ENCODE assay signal across 10 cellular contexts in genomic region chr1:156707486-156708244, GRCh38. TPM values are rescaled to one million over a fixed set of nuclear protein-coding genes. Genes with fewer than 3 reads are reported as not detected.
DNase-seq lines count a peak whose midpoint lies in the region; ATAC-seq lines count a peak whose summit lies in the region.
"Had no signal": no experiment of that assay in that cellular context is flagged by ENCODE, and none has a peak within 500 bp of the region (broad histone marks: within the 10 kb centered on the region; RNA-seq: fewer than 3 reads in every experiment).

No MANE protein-coding gene starts in this region.

- 2% methylated on average over 6 of the region's 6 CpGs for WGBS in HUES64
- no CpG with 5 or more reads among the region's 6 CpGs for WGBS in iPS DF 6.9 (ENCODE audit: insufficient coverage, insufficient read length)

- ATAC-seq in HG02610 (IDR thresholded peaks at IDR 0.05; ENCODE audit: unreplicated experiment) (no peak), HG02588 (IDR thresholded peaks at IDR 0.05; ENCODE audit: unreplicated experiment) (no peak), GM21390 (IDR thresholded peaks at IDR 0.05; ENCODE audit: unreplicated experiment) (no peak)

- DNase-seq in AG08395 (ENCODE audit: low spot score) (peak; percentile 74), iPS DF 6.9 (ENCODE audit: low read depth, low spot score) (no peak)
- DNase-seq: stimulated activated CD4-positive, alpha-beta T cell treated with anti-CD3 and anti-CD28 coated beads, Interleukin-4, amount 100 ng/mL, for 1 hour had no signal

- H3K4me3 ChIP-seq in HUES64 (ENCODE audit: low read length) (peak overlapping the region; percentile 71), iPS DF 6.9 (ENCODE audit: low read length) (peak overlapping the region; percentile 3; the same call in 1 of the 2 replicates)
- H3K4me3 ChIP-seq: colonic mucosa, lung had no signal

- peak overlapping the region; percentile 94 for H3K27ac ChIP-seq in HUES64 (ENCODE audit: low read depth, low read length)
- H3K27ac ChIP-seq in iPS DF 6.9 (ENCODE audit: low read length): peak overlapping the region; percentile 23
- H3K27ac ChIP-seq: colonic mucosa had no signal

- H3K36me3 ChIP-seq in HUES64 (ENCODE audit: insufficient read depth, low read length) (no peaks in the 10 kb centered on the region), iPS DF 6.9 (ENCODE audit: control insufficient read depth, insufficient read depth, low read length) (no peaks in the 10 kb centered on the region)
- H3K36me3 ChIP-seq: colonic mucosa had no signal

- H3K9me3 ChIP-seq in HUES64 (ENCODE audit: insufficient read depth, low read depth, low read length) (no peaks in the 10 kb centered on the region), iPS DF 6.9 (ENCODE audit: control insufficient read depth, insufficient read depth, low read length) (no peaks in the 10 kb centered on the region)
- H3K9me3 ChIP-seq: colonic mucosa had no signal

- H3K4me1 ChIP-seq in HUES64 (ENCODE audit: insufficient read depth, low read length) (peaks cover 59% of the 10 kb centered on the region), iPS DF 6.9 (ENCODE audit: control insufficient read depth, insufficient read depth, low read length) (peaks cover 20% of the 10 kb centered on the region)

- H3K27me3 ChIP-seq in HUES64 (ENCODE audit: insufficient read depth, low read length) (peaks cover 16% of the 10 kb centered on the region), iPS DF 6.9 (ENCODE audit: control insufficient read depth, insufficient read depth, low read length) (peaks cover 2% of the 10 kb centered on the region; the same call in 1 of the 2 replicates)

- H3K9ac ChIP-seq in HUES64 (ENCODE audit: low read depth, low read length): peak overlapping the region; percentile 58

RNA-seq across cellular contexts. Expression of gene CRABP2, which starts 2.3 kb away (rescaled TPM):
- polyA plus RNA-seq in HUES64 (2013, experiment 1 of 2): 229 TPM
- 318 TPM for polyA plus RNA-seq in HUES64 (2013, experiment 2 of 2)

RNA-seq across cellular contexts. Expression of gene METTL25B, which starts 20.6 kb away (rescaled TPM):
- 15.7 TPM for polyA plus RNA-seq in HUES64 (2013, experiment 1 of 2)
- polyA plus RNA-seq in HUES64 (2013, experiment 2 of 2): 22.1 TPM

RNA-seq across cellular contexts. Expression of gene ISG20L2, which starts 20.9 kb away (rescaled TPM):
- 44.6 TPM for polyA plus RNA-seq in HUES64 (2013, experiment 1 of 2)
- 37.2 TPM for polyA plus RNA-seq in HUES64 (2013, experiment 2 of 2)

RNA-seq across cellular contexts. Expression of gene NES, which starts 30.5 kb away (rescaled TPM):
- 116 TPM for polyA plus RNA-seq in HUES64 (2013, experiment 1 of 2)
- polyA plus RNA-seq in HUES64 (2013, experiment 2 of 2): 122 TPM
- polyA plus RNA-seq: CD14-positive monocyte had no signal

RNA-seq across cellular contexts. Expression of gene MRPL24, which starts 33.2 kb away (rescaled TPM):
- polyA plus RNA-seq in HUES64 (2013, experiment 1 of 2): 28.7 TPM
- 31.2 TPM for polyA plus RNA-seq in HUES64 (2013, experiment 2 of 2)
